ENCODE assay signal across 1 cellular context in genomic region chr6:157513004-157513603, GRCh38.
A peak's percentile ranks its signal among the peaks of the same experiment; 100 is the strongest.
TF ChIP-seq lines count a peak whose summit lies in the region.

No MANE protein-coding gene starts in this region.

TF ChIP-seq in HepG2, 621 proteins besides CTCF, POLR2A, EP300 and RAD21 (continued from another document and continues in another):
- TF ChIP-seq NR0B2 (CRISPR knock-in tag; IDR thresholded peaks at IDR 0.05) (no peak), CC2D1A (CRISPR knock-in tag; IDR thresholded peaks at IDR 0.05) (0 out of 2 replicates have a peak, but pooled peaks have one; percentile 34), HMG20A (CRISPR knock-in tag; IDR thresholded peaks at IDR 0.05; ENCODE audit: borderline replicate concordance) (peak; percentile 86; the same call in 1 of the 2 replicates), FOXO4 (CRISPR knock-in tag; conservative IDR thresholded peaks at IDR 0.05) (no peak), FOXC1 (CRISPR knock-in tag; IDR thresholded peaks at IDR 0.05; ENCODE audit: borderline replicate concordance) (no peak), PCBP1 (IDR thresholded peaks at IDR 0.05; ENCODE audit: borderline replicate concordance, low read depth, low read length) (no peak), THRA (CRISPR knock-in tag; IDR thresholded peaks at IDR 0.05; ENCODE audit: borderline replicate concordance) (peak; percentile 85; the same call in 1 of the 2 replicates), PCBP2 (optimal IDR thresholded peaks at IDR 0.05; ENCODE audit: low read depth, low read length, poor library complexity, severe bottlenecking) (no peak), AKNA (CRISPR knock-in tag; IDR thresholded peaks at IDR 0.05; ENCODE audit: borderline replicate concordance) (no peak), ZNF746 (CRISPR knock-in tag; IDR thresholded peaks at IDR 0.05) (no peak), GFI1 (CRISPR knock-in tag; IDR thresholded peaks at IDR 0.05; ENCODE audit: borderline replicate concordance) (peak; percentile 84), SMC3 (IDR thresholded peaks at IDR 0.05; ENCODE audit: low read length) (peak; percentile 21; the same call in 1 of the 2 replicates), ARID4A (CRISPR knock-in tag; IDR thresholded peaks at IDR 0.05; ENCODE audit: borderline replicate concordance) (no peak; the same call in 1 of the 2 replicates), ZNF781 (CRISPR knock-in tag; IDR thresholded peaks at IDR 0.05; ENCODE audit: borderline replicate concordance, not compliant biosample characterization) (no peak), NFE2L1 (CRISPR knock-in tag; IDR thresholded peaks at IDR 0.05; ENCODE audit: borderline replicate concordance) (no peak), FOXK2 (IDR thresholded peaks at IDR 0.05) (no peak), AHDC1 (CRISPR knock-in tag; IDR thresholded peaks at IDR 0.05; ENCODE audit: borderline replicate concordance) (peak; percentile 94), ZNF335 (CRISPR knock-in tag; IDR thresholded peaks at IDR 0.05) (peak; percentile 49; the same call in 1 of the 2 replicates), ZNF205 (CRISPR knock-in tag; IDR thresholded peaks at IDR 0.05) (0 out of 2 replicates have a peak, but pooled peaks have one; percentile 67), ZBTB20 (CRISPR knock-in tag; IDR thresholded peaks at IDR 0.05; ENCODE audit: borderline replicate concordance, low read depth) (peak; percentile 37; the same call in 1 of the 2 replicates), ZNF556 (CRISPR knock-in tag; IDR thresholded peaks at IDR 0.05; ENCODE audit: borderline replicate concordance) (no peak), ZNF691 (CRISPR knock-in tag; IDR thresholded peaks at IDR 0.05; ENCODE audit: borderline replicate concordance, low read depth) (0 out of 2 replicates have a peak, but pooled peaks have one; percentile 68), MEIS1 (CRISPR knock-in tag; IDR thresholded peaks at IDR 0.05; ENCODE audit: borderline replicate concordance) (peak; percentile 60; the same call in 1 of the 2 replicates), SRSF1 (optimal IDR thresholded peaks at IDR 0.05; ENCODE audit: low read depth, low read length) (no peak), ZNF275 (CRISPR knock-in tag; IDR thresholded peaks at IDR 0.05; ENCODE audit: borderline replicate concordance) (no peak), NFYC (CRISPR knock-in tag; IDR thresholded peaks at IDR 0.05) (peak; percentile 13; the same call in 1 of the 2 replicates), ZNF280B (CRISPR knock-in tag; IDR thresholded peaks at IDR 0.05; ENCODE audit: borderline replicate concordance) (no peak), ZKSCAN5 (CRISPR knock-in tag; IDR thresholded peaks at IDR 0.05) (no peak), ZNF460 (CRISPR knock-in tag; IDR thresholded peaks at IDR 0.05; ENCODE audit: borderline replicate concordance) (no peak; the same call in 1 of the 2 replicates), ZNF580 (CRISPR knock-in tag; IDR thresholded peaks at IDR 0.05; ENCODE audit: borderline replicate concordance, low read depth) (no peak), ZNF160 (CRISPR knock-in tag; IDR thresholded peaks at IDR 0.05) (no peak), GATAD2A (CRISPR knock-in tag; IDR thresholded peaks at IDR 0.05) (peak; percentile 87)
